ENCODE assay signal across 11 cellular contexts in genomic region chr1:233627376-233627775, GRCh38. TPM values are rescaled to one million over a fixed set of nuclear protein-coding genes. Genes with fewer than 3 reads are reported as not detected.
DNase-seq lines count a peak whose midpoint lies in the region; ATAC-seq lines count a peak whose summit lies in the region.
"Had no signal": no experiment of that assay in that cellular context is flagged by ENCODE, and none has a peak within 500 bp of the region (broad histone marks: within the 10 kb centered on the region; RNA-seq: fewer than 3 reads in every experiment).

No MANE protein-coding gene starts in this region.

- intact Hi-C loops in activated CD4-positive, alpha-beta memory T cell treated with anti-CD3 and anti-CD28 coated beads for 36 hours (cut with micrococcal nuclease), result loop anchor here (1.0 to 5.0 kb wide), 5 partner anchors 15 to 221 kb away; no protein-coding TSS in a partner anchor

- H3K4me1 Mint-ChIP-seq in activated CD4-positive, alpha-beta memory T cell treated with anti-CD3 and anti-CD28 coated beads for 36 hours (ENCODE audit: low read depth), result peaks cover 12% of the 10 kb centered on the region
- H3K4me1 Mint-ChIP-seq: B cell had no signal

- POLR2A ChIA-PET in activated CD4-positive, alpha-beta memory T cell treated with anti-CD3 and anti-CD28 coated beads for 36 hours (lab: Charles Lee), result interaction anchor here (0.8 to 1.7 kb wide), 2 partner anchors 14 to 30 kb away, joined by 3 to 4 read pairs; partner anchors contain the start of gene KCNK1

- no peaks in the 10 kb centered on the region for H3K36me3 Mint-ChIP-seq in activated CD4-positive, alpha-beta memory T cell treated with anti-CD3 and anti-CD28 coated beads for 36 hours

- CTCF ChIA-PET in activated CD4-positive, alpha-beta memory T cell treated with anti-CD3 and anti-CD28 coated beads for 36 hours (lab: Charles Lee), result interaction anchor here (0.6 to 1.3 kb wide), 2 partner anchors 27 to 37 kb away, joined by 3 read pairs; no protein-coding TSS in a partner anchor

- DNase-seq in stimulated activated naive CD4-positive, alpha-beta T cell treated with Interleukin-2 at 50 U/mL for 16 hours (lab: John Stamatoyannopoulos, UW), result peak; percentile 66
- DNase-seq in stimulated activated naive CD4-positive, alpha-beta T cell (lab: John Stamatoyannopoulos, UW), result no peak
- peak; percentile 80 for DNase-seq in activated CD4-positive, alpha-beta memory T cell treated with anti-CD3 and anti-CD28 coated beads for 36 hours
- DNase-seq in inferior parietal cortex (ENCODE audit: extremely low spot score), result peak; percentile 31
- DNase-seq in superior temporal gyrus (ENCODE audit: extremely low spot score), result peak; percentile 46
- no peak for DNase-seq in NCI-H345 treated with DMSO at 0.1 percent for 48 hours (lab: John Stamatoyannopoulos, UW; ENCODE audit: unreplicated experiment)
- DNase-seq: central memory CD4-positive, alpha-beta T cell; NCI-H1436 treated with DMSO at 0.1 percent for 48 hours had no signal

- H3K4me3 Mint-ChIP-seq in activated CD4-positive, alpha-beta memory T cell treated with anti-CD3 and anti-CD28 coated beads for 36 hours, result no peak overlapping the region
- H3K4me3 Mint-ChIP-seq: B cell had no signal

- H3K9me3 Mint-ChIP-seq in activated CD4-positive, alpha-beta memory T cell treated with anti-CD3 and anti-CD28 coated beads for 36 hours, result no peaks in the 10 kb centered on the region

- peaks cover 8% of the 10 kb centered on the region for H3K27me3 Mint-ChIP-seq in activated CD4-positive, alpha-beta memory T cell treated with anti-CD3 and anti-CD28 coated beads for 36 hours

- ATAC-seq in HG03354 (IDR thresholded peaks at IDR 0.05; ENCODE audit: poor library complexity, severe bottlenecking, unreplicated experiment), result no peak
- no peak for ATAC-seq in HG03159 (IDR thresholded peaks at IDR 0.05; ENCODE audit: unreplicated experiment)

- peak overlapping the region; percentile 81 for H3K27ac Mint-ChIP-seq in activated CD4-positive, alpha-beta memory T cell treated with anti-CD3 and anti-CD28 coated beads for 36 hours
- H3K27ac Mint-ChIP-seq: B cell had no signal

RNA-seq across cellular contexts. Expression of gene KCNK1, which starts 13.5 kb away (rescaled TPM):
- total RNA-seq in activated CD4-positive, alpha-beta memory T cell treated with anti-CD3 and anti-CD28 coated beads for 36 hours, result 1 to 10 TPM; 5.0 to 5.2 TPM
- total RNA-seq: B cell had no signal

Comparison
In these comparisons a context has a peak if more than half of its experiments do, and no peak if none do; other contexts are left out.
1. DNase-seq: peak in stimulated activated naive CD4-positive, alpha-beta T cell treated with Interleukin-2 at 50 U/mL for 16 hours (single experiment), activated CD4-positive, alpha-beta memory T cell treated with anti-CD3 and anti-CD28 coated beads for 36 hours (single experiment), inferior parietal cortex (single experiment) and superior temporal gyrus (single experiment); none in stimulated activated naive CD4-positive, alpha-beta T cell (0 of 6) and NCI-H345 treated with DMSO at 0.1 percent for 48 hours (single experiment).